Comparison of ENCODE assay signal across 8 cellular contexts in the genomic region with DNA sequence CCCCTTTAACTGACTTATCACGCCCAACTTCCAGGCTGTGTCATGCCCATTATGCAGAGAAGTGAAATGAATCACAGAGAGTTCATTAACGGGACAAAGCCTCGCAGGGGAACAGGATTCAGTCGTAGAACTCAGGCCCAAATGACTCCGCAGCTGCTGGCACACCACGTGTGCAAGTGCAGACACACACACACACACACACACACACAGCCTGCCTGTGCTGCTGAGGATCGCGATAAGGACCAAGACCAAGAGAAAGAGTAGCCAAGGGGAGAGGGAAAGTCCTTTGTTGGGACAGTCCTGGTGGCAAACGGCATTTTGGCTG.
DNase-seq lines count a peak whose midpoint lies in the region; ATAC-seq, FAIRE-seq and TF ChIP-seq lines count a peak whose summit lies in the region.

No MANE protein-coding gene starts in this region.

- H3K9me3 ChIP-seq in right lobe of liver, result no peaks in the 10 kb centered on the region

- intact Hi-C loops in right lobe of liver (cut with DNase I), result no loop called here

- no peak for TF ChIP-seq POLR2A in right lobe of liver (IDR thresholded peaks at IDR 0.05)

- H3K27me3 ChIP-seq in bronchial epithelial cell (ENCODE audit: control insufficient read depth, insufficient read depth, low read length), result no peaks in the 10 kb centered on the region
- no peaks in the 10 kb centered on the region for H3K27me3 ChIP-seq in right lobe of liver

- H3K36me3 Mint-ChIP-seq in stimulated activated memory B cell treated with anti-CD40 and anti-IgM and Interleukin-4, amounts not matched to agents 10 μg/mL and 1 μg/mL and 100 μg/mL, for 72 hours, result no peaks in the 10 kb centered on the region

- H3K9me3 Mint-ChIP-seq in stimulated activated memory B cell treated with anti-CD40 and anti-IgM and Interleukin-4, amounts not matched to agents 10 μg/mL and 1 μg/mL and 100 μg/mL, for 72 hours, result no peaks in the 10 kb centered on the region

- H3K36me3 ChIP-seq in bronchial epithelial cell (ENCODE audit: control insufficient read depth, insufficient read depth, low read length) (no peaks in the 10 kb centered on the region), right lobe of liver (no peaks in the 10 kb centered on the region)

- peaks cover 31% of the 10 kb centered on the region for H3K4me1 Mint-ChIP-seq in stimulated activated memory B cell treated with anti-CD40 and anti-IgM and Interleukin-4, amounts not matched to agents 10 μg/mL and 1 μg/mL and 100 μg/mL, for 72 hours

- 18% methylated on average over 6 of the region's 9 CpGs for whole genome bisulfite sequencing in right lobe of liver (ENCODE audit: insufficient coverage, low coverage, low lambda C conversion rate, missing lambda C conversion rate)

- peak; percentile 73 for ATAC-seq in HG03135 (IDR thresholded peaks at IDR 0.05; ENCODE audit: unreplicated experiment)
- peak; percentile 52 to 82 (median 75) for ATAC-seq in right lobe of liver
- peak; percentile 88 for ATAC-seq in stimulated activated memory B cell treated with anti-CD40 and anti-IgM and Interleukin-4, amounts not matched to agents 10 μg/mL and 1 μg/mL and 100 μg/mL, for 72 hours

- H3K27ac Mint-ChIP-seq in stimulated activated memory B cell treated with anti-CD40 and anti-IgM and Interleukin-4, amounts not matched to agents 10 μg/mL and 1 μg/mL and 100 μg/mL, for 72 hours, result peak overlapping the region; percentile 77

- TF ChIP-seq CTCF in bronchial epithelial cell (IDR thresholded peaks at IDR 0.05; ENCODE audit: insufficient read depth, low read length, severe bottlenecking), result no peak
- no peak for TF ChIP-seq CTCF in right lobe of liver (IDR thresholded peaks at IDR 0.05)

- peak overlapping the region; percentile 40 for H3K4me3 ChIP-seq in bronchial epithelial cell (ENCODE audit: low read depth, low read length)
- H3K4me3 ChIP-seq in right lobe of liver, result no peak overlapping the region

- H3K4me3 Mint-ChIP-seq in stimulated activated memory B cell treated with anti-CD40 and anti-IgM and Interleukin-4, amounts not matched to agents 10 μg/mL and 1 μg/mL and 100 μg/mL, for 72 hours, result peak overlapping the region; percentile 79

- no peak overlapping the region for H3K27ac ChIP-seq in right lobe of liver

- peak; percentile 98 for FAIRE-seq in bronchial epithelial cell (lab: Jason Lieb, UNC)

- DNase-seq in stimulated activated naive CD4-positive, alpha-beta T cell treated with Interleukin-2 at 50 U/mL for 16 hours (lab: John Stamatoyannopoulos, UW), result peak; percentile 81
- DNase-seq in stimulated activated naive CD4-positive, alpha-beta T cell (lab: John Stamatoyannopoulos, UW), result no peak
- DNase-seq in SW480 (ENCODE audit: low spot score) (peak; percentile 94), bronchial epithelial cell (ENCODE audit: low read depth) (peak; percentile 99), right lobe of liver (no peak), SW 1271 (lab: John Stamatoyannopoulos, UW) (no peak)

- H3K4me1 ChIP-seq in right lobe of liver, result no peaks in the 10 kb centered on the region

- H3K27me3 Mint-ChIP-seq in stimulated activated memory B cell treated with anti-CD40 and anti-IgM and Interleukin-4, amounts not matched to agents 10 μg/mL and 1 μg/mL and 100 μg/mL, for 72 hours, result peaks cover 70% of the 10 kb centered on the region

Comparison
In these comparisons a context has a peak if more than half of its experiments do, and no peak if none do; other contexts are left out.
1. DNase-seq: peak in stimulated activated naive CD4-positive, alpha-beta T cell treated with Interleukin-2 at 50 U/mL for 16 hours (single experiment), SW480 (single experiment) and bronchial epithelial cell (single experiment); none in stimulated activated naive CD4-positive, alpha-beta T cell (0 of 6), right lobe of liver (0 of 3) and SW 1271 (0 of 2).
2. Peak in every context shown above with its lines, with median percentiles within 50 percentile points of each other: ATAC-seq.